23 cellular contexts compared by ENCODE assay signal in the genomic region with DNA sequence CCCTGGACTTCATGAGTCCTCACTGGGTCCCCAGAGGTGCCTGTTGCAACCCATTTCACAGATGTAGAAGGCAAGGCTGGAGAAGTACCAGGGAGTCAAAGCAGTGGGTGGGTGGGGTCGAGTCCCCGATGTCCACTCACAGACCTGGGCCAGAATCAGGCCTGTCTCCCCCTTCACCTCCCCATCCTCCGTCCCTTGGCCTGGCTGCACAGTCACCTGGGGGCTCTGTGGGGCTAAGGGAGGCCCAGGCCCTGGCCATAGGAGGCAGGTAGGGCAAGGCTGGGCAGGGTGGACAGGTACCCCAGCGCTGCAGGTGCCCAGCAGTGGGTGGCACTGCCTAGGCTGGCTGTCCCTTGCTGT. TPM values are rescaled to one million over a fixed set of nuclear protein-coding genes. Genes with fewer than 3 reads are reported as not detected.
"Had no signal": no experiment of that assay in that cellular context is flagged by ENCODE, and none has a peak within 500 bp of the region (broad histone marks: within the 10 kb centered on the region; RNA-seq: fewer than 3 reads in every experiment).

No MANE protein-coding gene starts in this region.

- ATAC-seq: esophagus mucosa; heart right ventricle; left lobe of liver; natural killer cell treated with Interleukin-12 subunit alpha and Interleukin-12 subunit beta and Interleukin-15 and Interleukin-18, amount 100 ng/mL, for 72 hours; upper lobe of right lung had no signal

- H2AFZ ChIP-seq: parathyroid adenoma had no signal

- H3K9me3 ChIP-seq: heart right ventricle, lower lobe of right lung, tibial artery, upper lobe of right lung, vagina had no signal

- H3K4me1 Mint-ChIP-seq: mesothelial cell of epicardium had no signal

- H3K36me3 Mint-ChIP-seq: memory B cell; mesothelial cell of epicardium; natural killer cell treated with Interleukin-12 subunit alpha and Interleukin-12 subunit beta and Interleukin-15 and Interleukin-18, amount 100 ng/mL, for 72 hours had no signal

- H3K27me3 ChIP-seq: vagina had no signal

- H3K27ac ChIP-seq: heart right ventricle, lower lobe of right lung, parathyroid adenoma, tibial artery, upper lobe of right lung, vagina had no signal

- H3K27ac Mint-ChIP-seq: memory B cell; mesothelial cell of epicardium; natural killer cell treated with Interleukin-12 subunit alpha and Interleukin-12 subunit beta and Interleukin-15 and Interleukin-18, amount 100 ng/mL, for 72 hours had no signal

- H3K36me3 ChIP-seq: heart right ventricle, lower lobe of right lung, tibial artery, upper lobe of right lung, vagina had no signal

- H3K27me3 Mint-ChIP-seq: natural killer cell treated with Interleukin-12 subunit alpha and Interleukin-12 subunit beta and Interleukin-15 and Interleukin-18, amount 100 ng/mL, for 72 hours had no signal

- H3K4me3 ChIP-seq: heart right ventricle, lower lobe of right lung, tibial artery, upper lobe of right lung, vagina had no signal

- H3K9me3 Mint-ChIP-seq: natural killer cell treated with Interleukin-12 subunit alpha and Interleukin-12 subunit beta and Interleukin-15 and Interleukin-18, amount 100 ng/mL, for 72 hours had no signal

- H3K4me1 ChIP-seq: heart right ventricle, lower lobe of right lung, parathyroid adenoma, tibial artery, upper lobe of right lung, vagina had no signal

- H3K79me2 ChIP-seq: parathyroid adenoma had no signal

- H3K4me3 Mint-ChIP-seq: memory B cell; mesothelial cell of epicardium; natural killer cell treated with Interleukin-12 subunit alpha and Interleukin-12 subunit beta and Interleukin-15 and Interleukin-18, amount 100 ng/mL, for 72 hours had no signal

- DNase-seq: effector memory CD4-positive, alpha-beta T cell; hypothalamus; kidney glomerular epithelial cell; small intestine; stimulated activated CD4-positive, alpha-beta T cell treated with anti-CD3 and anti-CD28 coated beads, Interleukin-12 subunit alpha, Interleukin-12 subunit beta, amount 100 ng/mL, for 4 hours; stimulated activated naive CD4-positive, alpha-beta T cell treated with Interleukin-2 at 50 U/mL for 16 hours had no signal

- H3K9ac ChIP-seq: parathyroid adenoma had no signal

RNA-seq across cellular contexts. Expression of a gene that starts 29.5 kb away (rescaled TPM):
- total RNA-seq: esophagus mucosa; fibroblast of lung; frontal cortex; glomerular endothelial cell; heart right ventricle; left lobe of liver; lower lobe of right lung; natural killer cell treated with Interleukin-12 subunit alpha and Interleukin-12 subunit beta and Interleukin-15 and Interleukin-18, amount 100 ng/mL, for 72 hours; omental fat pad; pulmonary artery endothelial cell; temporal lobe; upper lobe of right lung; vagina had no signal
- polyA plus RNA-seq: fibroblast of lung, heart right ventricle, small intestine had no signal

RNA-seq across cellular contexts. Expression of a gene that starts 48.1 kb away (rescaled TPM):
- total RNA-seq: natural killer cell treated with Interleukin-12 subunit alpha and Interleukin-12 subunit beta and Interleukin-15 and Interleukin-18, amount 100 ng/mL, for 72 hours had no signal
